In the genomic region with DNA sequence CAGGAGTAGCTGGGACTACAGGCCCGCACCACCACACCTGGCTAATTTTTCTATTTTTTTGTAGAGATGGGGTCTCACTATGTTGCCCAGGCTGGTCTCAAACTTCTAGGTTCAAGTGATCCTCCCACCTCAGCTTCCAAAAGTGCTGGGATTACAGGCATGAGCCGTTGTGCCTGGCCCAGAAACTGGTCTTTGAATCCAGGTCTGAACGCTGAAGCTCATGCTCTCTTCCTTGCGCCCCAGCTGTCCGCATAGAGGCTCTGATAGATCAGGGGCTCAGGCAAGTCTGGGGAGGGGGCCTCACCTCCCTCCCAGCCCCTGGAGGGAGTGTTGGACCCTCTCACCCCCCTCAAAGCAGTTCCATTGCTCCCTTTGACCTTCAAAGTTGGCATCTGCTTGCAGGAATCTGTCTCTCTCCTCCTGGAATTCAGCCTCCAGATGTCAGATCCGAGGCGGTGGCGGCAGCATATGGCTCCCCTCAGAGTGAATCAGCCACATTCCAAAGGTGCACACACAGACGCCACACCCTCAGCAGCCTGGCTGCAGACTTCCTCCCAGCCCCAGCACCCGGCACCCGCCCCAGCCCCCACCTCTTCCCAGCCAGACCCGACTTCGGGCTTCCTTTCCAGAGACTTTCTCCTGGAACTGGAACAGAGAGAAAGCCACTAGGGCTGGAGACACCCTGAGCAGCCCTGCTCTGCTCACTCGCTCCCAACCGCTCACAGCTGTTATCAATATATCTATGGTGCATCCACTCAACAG, we compare ENCODE assay signal across 8 cellular contexts. TPM values are rescaled to one million over a fixed set of nuclear protein-coding genes. Genes with fewer than 3 reads are reported as not detected.
DNase-seq lines count a peak whose midpoint lies in the region; ATAC-seq, FAIRE-seq and TF ChIP-seq lines count a peak whose summit lies in the region.

No MANE protein-coding gene starts in this region.

- no peaks in the 10 kb centered on the region for H3K9me1 ChIP-seq in K562 (ENCODE audit: control insufficient read depth, insufficient read depth, low read length)

- no peaks in the 10 kb centered on the region for H3K79me2 ChIP-seq in K562 (ENCODE audit: control insufficient read depth, insufficient read depth, low read length)

- DNase-seq in HS-27A (ENCODE audit: low read depth) (peak; percentile 89), K562 (ENCODE audit: extremely low read depth in 1 of 4, low spot score in 3 of 4) (peak; percentile 66 to 71 (median 68)), iris pigment epithelial cell (ENCODE audit: low read depth) (peak; percentile 90), thoracic aorta (ENCODE audit: low spot score) (no peak), globus pallidus (ENCODE audit: low spot score) (no peak)
- no peak for DNase-seq in stimulated activated CD4-positive, alpha-beta T cell treated with anti-CD3 and anti-CD28 coated beads, Interleukin-1b, Interleukin-23, amount 100 ng/mL, for 48 hours

- CTCF ChIA-PET in K562 (lab: Yijun Ruan, JAX; ENCODE audit: low intra/inter-chr PET ratio), result interaction anchor here (0.6 kb wide), 1 partner anchor 60 kb away, joined by 3 read pairs; no protein-coding TSS in a partner anchor

- ATAC-seq in K562 (peak; percentile 88), thoracic aorta (ENCODE audit: insufficient number of reproducible peaks, low FRiP score, low read depth) (peak; percentile 62), HG03469 (IDR thresholded peaks at IDR 0.05; ENCODE audit: unreplicated experiment) (no peak), GM18498 (IDR thresholded peaks at IDR 0.05; ENCODE audit: unreplicated experiment) (no peak)

- H3K36me3 ChIP-seq in K562 (ENCODE audit: control insufficient read depth, insufficient read depth, low read length) (peaks cover 16% of the 10 kb centered on the region; the same call in 2 of the 3 replicates), thoracic aorta (no peaks in the 10 kb centered on the region)

- TF ChIP-seq EP300 in K562 (IDR thresholded peaks at IDR 0.05; ENCODE audit: low read length), result no peak

- WGBS in K562 (ENCODE audit: insufficient coverage, low coverage, missing lambda C conversion rate), result 35% methylated on average over 12 of the region's 15 CpGs

- peaks cover 8 to 20% of the 10 kb centered on the region in 2 experiments; a peak in 4 of 5 replicates for H3K4me1 ChIP-seq in K562 (replicated peaks in 1 of 2; ENCODE audit: control insufficient read depth in 2 of 2, insufficient read depth in 2 of 2, low read length in 2 of 2)
- peaks cover 16 to 23% of the 10 kb centered on the region in 2 donors for H3K4me1 ChIP-seq in thoracic aorta (ENCODE audit: control insufficient read depth in 1 of 2, low read depth in 2 of 2)

- H3K4me3 ChIP-seq in K562 (no peak overlapping the region), thoracic aorta (peak overlapping the region; percentile 40)

- H3K9me3 ChIP-seq in K562 (replicated peaks; ENCODE audit: control insufficient read depth, insufficient read depth, low read depth, low read length) (no peaks in the 10 kb centered on the region), thoracic aorta (no peaks in the 10 kb centered on the region)

- H3K4me2 ChIP-seq in K562 (ENCODE audit: insufficient read depth, low read length), result no peak overlapping the region; the same call in 1 of the 2 replicates

- H4K20me1 ChIP-seq in K562 (replicated peaks; ENCODE audit: control insufficient read depth, insufficient read depth, low read length), result 0 out of 2 replicates have a peak, but pooled peaks cover 4% of the 10 kb centered on the region

- in situ Hi-C loops in K562 (cut with MboI), result no loop called here

- peak overlapping the region in 1 of 2 experiments; percentile 60; a peak in 1 of 4 replicates for H3K9ac ChIP-seq in K562 (ENCODE audit: insufficient read depth in 1 of 2, low read depth in 2 of 2, low read length in 2 of 2)

- H2AFZ ChIP-seq in K562 (ENCODE audit: low read depth, low read length), result no peak overlapping the region

- H3K27ac ChIP-seq in K562 (ENCODE audit: extremely low read depth, low read depth, low read length), result peak overlapping the region; percentile 25; the same call in 1 of the 3 replicates
- H3K27ac ChIP-seq in thoracic aorta, result peak overlapping the region; percentile 78 to 82

- intact Hi-C loops in K562 (cut with micrococcal nuclease), result no loop called here

- POLR2A ChIA-PET in K562 (lab: Yijun Ruan, JAX), result interaction anchor here (0.5 to 2.3 kb wide), 7 partner anchors 9 to 1055 kb away, joined by 3 to 10 read pairs (median 3); no protein-coding TSS in a partner anchor

- no peak for TF ChIP-seq RAD21 in K562 (CRISPR knock-in tag; conservative IDR thresholded peaks at IDR 0.05 in 1 of 2, IDR thresholded peaks at IDR 0.05 in 1 of 2)

- TF ChIP-seq POLR2A in K562 (conservative IDR thresholded peaks at IDR 0.05), result no peak

- peak; percentile 68 for FAIRE-seq in K562 (lab: Jason Lieb, UNC)

- H3K27me3 ChIP-seq in K562 (ENCODE audit: control insufficient read depth in 2 of 2, insufficient read depth in 2 of 2, low read length in 2 of 2), result no peaks in the 10 kb centered on the region
- H3K27me3 ChIP-seq in thoracic aorta (replicated peaks; ENCODE audit: insufficient read depth), result no peaks in the 10 kb centered on the region

- no TSS peak for BruUV-seq in K562 (replicated peaks; lab: Mats Ljungman, UMichigan)

- no peak for TF ChIP-seq CTCF in K562 (IDR thresholded peaks at IDR 0.05 in 2 of 3, conservative IDR thresholded peaks at IDR 0.05 in 1 of 3; ENCODE audit: insufficient read depth in 2 of 3, low read depth in 1 of 3, low read length in 3 of 3)
- TF ChIP-seq CTCF in thoracic aorta (IDR thresholded peaks at IDR 0.05), result no peak

RNA-seq across cellular contexts. Expression of a gene that starts 16.9 kb away (rescaled TPM):
- 2.1 and 6.1 TPM in 2 replicates for total RNA-seq in K562 (2011; cell fraction: chromatin; rRNA removed; ENCODE audit: low replicate concordance)
- total RNA-seq in K562 (2011; cell fraction: nucleolus; rRNA removed), result 3.8 and 4.2 TPM in 2 replicates
- total RNA-seq in K562 (2011; cell fraction: nucleoplasm; rRNA removed), result 2.9 and 3.6 TPM in 2 replicates
- total RNA-seq in K562 (2014; rRNA removed), result 0.91 and 1.4 TPM in 2 replicates
- total RNA-seq in K562 (2014; rRNA removed; fragmentation: Illumina TruSeq; extraction: Trizol), result 0.10 and 0.11 TPM in 2 replicates
- 0.33 and 0.68 TPM in 2 replicates for total RNA-seq in K562 (2015; rRNA removed; fragmentation: Illumina TruSeq; extraction: Trizol)
- 7.6 and 9.0 TPM in 2 replicates for total RNA-seq in K562 (2021)
- 0.57 and 1.0 TPM in 2 replicates for polyA plus RNA-seq in K562 (2011; rRNA removed)
- 1.0 and 2.2 TPM in 2 replicates for polyA plus RNA-seq in K562 (2011; cell fraction: cytosol; rRNA removed)
- polyA plus RNA-seq in K562 (2011; cell fraction: nucleus; rRNA removed), result 2.8 and 4.9 TPM in 2 replicates
- 6.8 and 7.9 TPM in 2 replicates for polyA plus RNA-seq in K562 (2012)
- 2.2 and 5.8 TPM in 2 replicates for polyA plus RNA-seq in K562 (2014; fragmentation: Illumina TruSeq; extraction: Trizol)
- polyA plus RNA-seq in K562 (2014; fragmentation: Nextera tagmentation; extraction: Ambion mirVana), result under 1 TPM; 0.10 to 0.25 TPM
- 2.3 and 2.9 TPM in 2 replicates for polyA plus RNA-seq in K562 (2014; rRNA removed)
- 0.27 and 0.32 TPM in 2 replicates for polyA minus RNA-seq in K562 (2011; rRNA and poly(A)+ RNA removed)
- 3.3 and 4.6 TPM in 2 replicates for polyA minus RNA-seq in K562 (2011; cell fraction: cytosol; rRNA and poly(A)+ RNA removed)
- 1.00 and 1.1 TPM in 2 replicates for polyA minus RNA-seq in K562 (2011; cell fraction: nucleus; rRNA and poly(A)+ RNA removed)
- total RNA-seq in thoracic aorta, result 10 to 100 TPM; 19.5 to 32.9 TPM

RNA-seq across cellular contexts. Expression of a gene that starts 26.1 kb away (rescaled TPM):
- 12.1 and 23.1 TPM in 2 replicates for total RNA-seq in K562 (2011; cell fraction: chromatin; rRNA removed; ENCODE audit: low replicate concordance)
- 12.4 and 13.3 TPM in 2 replicates for total RNA-seq in K562 (2011; cell fraction: nucleolus; rRNA removed)
- total RNA-seq in K562 (2011; cell fraction: nucleoplasm; rRNA removed), result 11.0 and 16.1 TPM in 2 replicates
- 27.7 and 28.8 TPM in 2 replicates for total RNA-seq in K562 (2014; rRNA removed)
- 5.6 and 7.7 TPM in 2 replicates for total RNA-seq in K562 (2014; rRNA removed; fragmentation: Illumina TruSeq; extraction: Trizol)
- total RNA-seq in K562 (2015; rRNA removed; fragmentation: Illumina TruSeq; extraction: Trizol), result 16.2 and 16.9 TPM in 2 replicates
- 31.2 and 32.8 TPM in 2 replicates for total RNA-seq in K562 (2021)
- 8.5 and 15.3 TPM in 2 replicates for polyA plus RNA-seq in K562 (2011; rRNA removed)
- 8.1 and 15.3 TPM in 2 replicates for polyA plus RNA-seq in K562 (2011; cell fraction: cytosol; rRNA removed)
- 12.2 and 17.2 TPM in 2 replicates for polyA plus RNA-seq in K562 (2011; cell fraction: nucleus; rRNA removed)
- polyA plus RNA-seq in K562 (2012), result 15.9 and 19.7 TPM in 2 replicates
- 10.6 and 13.6 TPM in 2 replicates for polyA plus RNA-seq in K562 (2014; fragmentation: Illumina TruSeq; extraction: Trizol)
- under 1 TPM; 0.10 to 0.11 TPM for polyA plus RNA-seq in K562 (2014; fragmentation: Nextera tagmentation; extraction: Ambion mirVana)
- 19.8 and 22.6 TPM in 2 replicates for polyA plus RNA-seq in K562 (2014; rRNA removed)
- 14.2 and 15.3 TPM in 2 replicates for polyA minus RNA-seq in K562 (2011; rRNA and poly(A)+ RNA removed)
- polyA minus RNA-seq in K562 (2011; cell fraction: cytosol; rRNA and poly(A)+ RNA removed), result 15.2 and 18.3 TPM in 2 replicates
- polyA minus RNA-seq in K562 (2011; cell fraction: nucleus; rRNA and poly(A)+ RNA removed), result 5.0 and 8.7 TPM in 2 replicates
- 1 to 10 TPM; 3.5 to 7.6 TPM for total RNA-seq in thoracic aorta

RNA-seq across cellular contexts. Expression of a gene that starts 52.2 kb away (rescaled TPM):
- total RNA-seq in K562 (2011; cell fraction: chromatin; rRNA removed; ENCODE audit: low replicate concordance), result 70.0 and 135 TPM in 2 replicates
- total RNA-seq in K562 (2011; cell fraction: nucleolus; rRNA removed), result 74.5 and 92.1 TPM in 2 replicates
- 76.8 and 107 TPM in 2 replicates for total RNA-seq in K562 (2011; cell fraction: nucleoplasm; rRNA removed)
- total RNA-seq in K562 (2014; rRNA removed), result 173 and 213 TPM in 2 replicates
- 32.6 and 38.7 TPM in 2 replicates for total RNA-seq in K562 (2014; rRNA removed; fragmentation: Illumina TruSeq; extraction: Trizol)
- total RNA-seq in K562 (2015; rRNA removed; fragmentation: Illumina TruSeq; extraction: Trizol), result 48.4 and 56.1 TPM in 2 replicates
- 123 and 150 TPM in 2 replicates for total RNA-seq in K562 (2021)
- 79.3 and 88.9 TPM in 2 replicates for polyA plus RNA-seq in K562 (2011; rRNA removed)
- polyA plus RNA-seq in K562 (2011; cell fraction: cytosol; rRNA removed), result 175 and 283 TPM in 2 replicates
- 85.0 and 101 TPM in 2 replicates for polyA plus RNA-seq in K562 (2011; cell fraction: nucleus; rRNA removed)
- 96.6 and 100 TPM in 2 replicates for polyA plus RNA-seq in K562 (2012)
- polyA plus RNA-seq in K562 (2014; fragmentation: Illumina TruSeq; extraction: Trizol), result 49.0 and 66.3 TPM in 2 replicates
- 10 to 100 TPM; 41.5 to 81.1 TPM for polyA plus RNA-seq in K562 (2014; fragmentation: Nextera tagmentation; extraction: Ambion mirVana)
- polyA plus RNA-seq in K562 (2014; rRNA removed), result 243 and 273 TPM in 2 replicates
- 10.6 and 11.8 TPM in 2 replicates for polyA minus RNA-seq in K562 (2011; rRNA and poly(A)+ RNA removed)
- 19.8 and 22.7 TPM in 2 replicates for polyA minus RNA-seq in K562 (2011; cell fraction: cytosol; rRNA and poly(A)+ RNA removed)
- 10.8 and 13.7 TPM in 2 replicates for polyA minus RNA-seq in K562 (2011; cell fraction: nucleus; rRNA and poly(A)+ RNA removed)
- total RNA-seq in thoracic aorta, result 10 to 100 TPM; 18.4 to 21.1 TPM

RNA-seq across cellular contexts. Expression of a gene that starts 57.1 kb away (rescaled TPM):
- total RNA-seq in K562 (2011; cell fraction: chromatin; rRNA removed; ENCODE audit: low replicate concordance), result not detected in 2 replicates
- not detected in 2 replicates for total RNA-seq in K562 (2011; cell fraction: nucleolus; rRNA removed)
- not detected in 2 replicates for total RNA-seq in K562 (2011; cell fraction: nucleoplasm; rRNA removed)
- not detected in 2 replicates for total RNA-seq in K562 (2014; rRNA removed)
- not detected in 2 replicates for total RNA-seq in K562 (2014; rRNA removed; fragmentation: Illumina TruSeq; extraction: Trizol)
- total RNA-seq in K562 (2015; rRNA removed; fragmentation: Illumina TruSeq; extraction: Trizol), result not detected in 2 replicates
- total RNA-seq in K562 (2021), result not detected in 2 replicates
- polyA plus RNA-seq in K562 (2011; rRNA removed), result 0.01 TPM in 1 of 2 replicates, not detected in the other
- 0.01 and 0.03 TPM in 2 replicates for polyA plus RNA-seq in K562 (2011; cell fraction: cytosol; rRNA removed)
- polyA plus RNA-seq in K562 (2011; cell fraction: nucleus; rRNA removed), result not detected in 2 replicates
- not detected in 2 replicates for polyA plus RNA-seq in K562 (2012)
- polyA plus RNA-seq in K562 (2014; fragmentation: Illumina TruSeq; extraction: Trizol), result not detected in 2 replicates
- polyA plus RNA-seq in K562 (2014; fragmentation: Nextera tagmentation; extraction: Ambion mirVana), result not detected
- polyA plus RNA-seq in K562 (2014; rRNA removed), result not detected in 2 replicates
- not detected in 2 replicates for polyA minus RNA-seq in K562 (2011; rRNA and poly(A)+ RNA removed)
- not detected in 2 replicates for polyA minus RNA-seq in K562 (2011; cell fraction: cytosol; rRNA and poly(A)+ RNA removed)
- polyA minus RNA-seq in K562 (2011; cell fraction: nucleus; rRNA and poly(A)+ RNA removed), result not detected in 2 replicates
- 1 to 10 TPM in 1 of 2 donors, under 1 TPM in 1; 0.68 to 1.1 TPM for total RNA-seq in thoracic aorta

Comparison
In these comparisons a context has a peak if more than half of its experiments do, and no peak if none do; other contexts are left out.
1. DNase-seq: peak in HS-27A (single experiment), K562 (4 of 4) and iris pigment epithelial cell (single experiment); none in thoracic aorta (single experiment), stimulated activated CD4-positive, alpha-beta T cell treated with anti-CD3 and anti-CD28 coated beads, Interleukin-1b, Interleukin-23, amount 100 ng/mL, for 48 hours (single experiment) and globus pallidus (single experiment).
2. ATAC-seq: peak in K562 (single experiment) and thoracic aorta (single experiment); none in HG03469 (single experiment) and GM18498 (single experiment).